ENCODE assay signal across 8 cellular contexts in the genomic region with DNA sequence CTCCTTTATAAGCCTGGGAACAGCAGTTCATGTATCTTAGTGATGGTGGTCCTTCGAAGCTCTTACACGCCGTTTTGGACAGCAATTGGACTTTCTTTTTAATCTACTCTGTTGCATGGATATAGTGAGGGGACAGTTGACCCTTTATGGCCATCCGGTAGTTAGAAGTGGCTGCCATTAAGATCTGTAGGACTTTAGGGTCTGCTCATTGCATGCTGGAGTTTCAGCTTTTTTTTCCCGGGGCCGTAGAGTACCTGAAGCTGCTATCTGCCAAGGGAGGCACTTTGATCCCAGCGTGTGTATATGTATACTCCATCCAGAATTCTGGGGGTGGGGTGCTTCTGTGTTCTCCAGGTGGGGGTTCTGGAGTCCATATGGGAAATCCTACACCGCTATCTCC. TPM values are rescaled to one million over a fixed set of nuclear protein-coding genes. Genes with fewer than 3 reads are reported as not detected.
A peak's percentile ranks its signal among the peaks of the same experiment; 100 is the strongest.
DNase-seq lines count a peak whose midpoint lies in the region; ATAC-seq, FAIRE-seq and TF ChIP-seq lines count a peak whose summit lies in the region.

No MANE protein-coding gene starts in this region.

- H3K27ac Mint-ChIP-seq in activated CD8-positive, alpha-beta T cell treated with anti-CD3 and anti-CD28 coated beads, Interleukin-2, amount 10 ng/mL, durations not matched to agents 7 days and 5 days: no peak overlapping the region

- H3K4me1 ChIP-seq in HUES48 (ENCODE audit: control insufficient read depth, insufficient read depth, low read length): peaks cover 25% of the 10 kb centered on the region
- H3K4me1 ChIP-seq in endocrine pancreas (ENCODE audit: control insufficient read depth, insufficient read depth, low read length): peaks cover 3% of the 10 kb centered on the region
- peaks cover 18 to 30% of the 10 kb centered on the region in 2 donors for H3K4me1 ChIP-seq in muscle layer of duodenum (ENCODE audit: control insufficient read depth in 1 of 2, insufficient read depth in 2 of 2, low read length in 2 of 2)
- H3K4me1 ChIP-seq in left lung: peaks cover 23 to 54% of the 10 kb centered on the region in 2 donors

- H3K4me1 Mint-ChIP-seq in activated CD8-positive, alpha-beta T cell treated with anti-CD3 and anti-CD28 coated beads, Interleukin-2, amount 10 ng/mL, durations not matched to agents 7 days and 5 days (ENCODE audit: low read depth): peaks cover 4% of the 10 kb centered on the region

- POLR2A ChIA-PET in activated CD8-positive, alpha-beta T cell treated with anti-CD3 and anti-CD28 coated beads, Interleukin-2, amount 10 ng/mL, durations not matched to agents 7 days and 5 days (lab: Charles Lee): interaction anchor here (0.9 to 1.4 kb wide), 3 partner anchors 14 to 73 kb away, joined by 3 to 4 read pairs (median 4); a partner anchor contains a TSS

- no peak overlapping the region for H3K9ac ChIP-seq in HUES48 (ENCODE audit: low read depth, low read length)
- H3K9ac ChIP-seq in endocrine pancreas (ENCODE audit: control insufficient read depth, insufficient read depth, low read length): peak overlapping the region; percentile 1

- CTCF ChIA-PET in activated CD8-positive, alpha-beta T cell treated with anti-CD3 and anti-CD28 coated beads, Interleukin-2, amount 10 ng/mL, durations not matched to agents 7 days and 5 days (lab: Charles Lee): interaction anchor here (0.6 to 14.5 kb wide), 5 partner anchors 11 to 182 kb away, joined by 3 to 201 read pairs (median 7); a partner anchor contains a TSS

- H3K9me3 Mint-ChIP-seq in activated CD8-positive, alpha-beta T cell treated with anti-CD3 and anti-CD28 coated beads, Interleukin-2, amount 10 ng/mL, durations not matched to agents 7 days and 5 days (ENCODE audit: insufficient read depth): no peaks in the 10 kb centered on the region

- H3K36me3 ChIP-seq in HUES48 (ENCODE audit: control insufficient read depth, insufficient read depth, low read length): peaks cover 10% of the 10 kb centered on the region; the same call in 1 of the 2 replicates
- H3K36me3 ChIP-seq in endocrine pancreas (ENCODE audit: control insufficient read depth, insufficient read depth, low read length): no peaks in the 10 kb centered on the region
- peaks cover 3 to 21% of the 10 kb centered on the region in 2 donors for H3K36me3 ChIP-seq in muscle layer of duodenum (ENCODE audit: control insufficient read depth in 1 of 2, insufficient read depth in 2 of 2, low read length in 2 of 2)
- H3K36me3 ChIP-seq in left lung: peaks cover 0 to 30% of the 10 kb centered on the region in 2 donors

- ATAC-seq in left lung (no peak), HG03432 (IDR thresholded peaks at IDR 0.05; ENCODE audit: unreplicated experiment) (no peak)
- no peak for ATAC-seq in activated CD8-positive, alpha-beta T cell treated with anti-CD3 and anti-CD28 coated beads, Interleukin-2, amount 10 ng/mL, durations not matched to agents 7 days and 5 days

- no peak overlapping the region for H3K27ac ChIP-seq in HUES48 (ENCODE audit: low read depth, low read length)
- H3K27ac ChIP-seq in muscle layer of duodenum (ENCODE audit: low read length): peak overlapping the region; percentile 100
- H3K27ac ChIP-seq in left lung: peak overlapping the region in 1 of 2 donors; percentile 99

- no peak overlapping the region for H3K4me3 Mint-ChIP-seq in activated CD8-positive, alpha-beta T cell treated with anti-CD3 and anti-CD28 coated beads, Interleukin-2, amount 10 ng/mL, durations not matched to agents 7 days and 5 days

- peaks cover 18% of the 10 kb centered on the region for H3K36me3 Mint-ChIP-seq in activated CD8-positive, alpha-beta T cell treated with anti-CD3 and anti-CD28 coated beads, Interleukin-2, amount 10 ng/mL, durations not matched to agents 7 days and 5 days (ENCODE audit: low read depth)

- H3K9me3 ChIP-seq in HUES48 (ENCODE audit: control insufficient read depth, insufficient read depth, low read length): no peaks in the 10 kb centered on the region
- H3K9me3 ChIP-seq in endocrine pancreas (ENCODE audit: control insufficient read depth, low read length): no peaks in the 10 kb centered on the region
- no peaks in the 10 kb centered on the region for H3K9me3 ChIP-seq in muscle layer of duodenum (ENCODE audit: control insufficient read depth in 1 of 2, low read length in 2 of 2)
- H3K9me3 ChIP-seq in left lung: no peaks in the 10 kb centered on the region

- H3K27me3 ChIP-seq in HUES48 (ENCODE audit: control insufficient read depth, insufficient read depth, low read length) (peaks cover 29% of the 10 kb centered on the region), endocrine pancreas (ENCODE audit: control insufficient read depth, insufficient read depth, low read length) (no peaks in the 10 kb centered on the region), muscle layer of duodenum (ENCODE audit: low read depth, low read length) (no peaks in the 10 kb centered on the region), left lung (no peaks in the 10 kb centered on the region)

- no peak for FAIRE-seq in HTR-8/SVneo (lab: Jason Lieb, UNC)

- H3K27me3 Mint-ChIP-seq in activated CD8-positive, alpha-beta T cell treated with anti-CD3 and anti-CD28 coated beads, Interleukin-2, amount 10 ng/mL, durations not matched to agents 7 days and 5 days (ENCODE audit: low read depth): no peaks in the 10 kb centered on the region

- DNase-seq in AG09309 (ENCODE audit: low read depth) (no peak), left lung (no peak), HTR-8/SVneo (ENCODE audit: insufficient read length, low spot score) (no peak)
- DNase-seq in activated CD8-positive, alpha-beta T cell treated with anti-CD3 and anti-CD28 coated beads, Interleukin-2, amount 10 ng/mL, durations not matched to agents 7 days and 5 days: no peak

- H3K4me3 ChIP-seq in AG09309 (ENCODE audit: control insufficient read depth, low read depth, low read length): peak overlapping the region; percentile 83
- H3K4me3 ChIP-seq in HUES48 (ENCODE audit: low read depth, low read length): peak overlapping the region; percentile 92
- H3K4me3 ChIP-seq in endocrine pancreas (ENCODE audit: control insufficient read depth, insufficient read depth, low read length): no peak overlapping the region
- peak overlapping the region; percentile 90 to 97 for H3K4me3 ChIP-seq in muscle layer of duodenum (ENCODE audit: low read depth in 1 of 2, low read length in 2 of 2)
- peak overlapping the region in 1 of 2 donors; percentile 69 for H3K4me3 ChIP-seq in left lung

- no peak for TF ChIP-seq CTCF in AG09309 (IDR thresholded peaks at IDR 0.05; ENCODE audit: control insufficient read depth, insufficient read depth, low read depth, low read length, missing control alignments)
- no peak for TF ChIP-seq CTCF in left lung (IDR thresholded peaks at IDR 0.05)

- intact Hi-C loops in left lung (cut with DNase I): no loop called here

RNA-seq across cellular contexts. Expression of a gene that starts 1.2 kb away (rescaled TPM):
- 10 to 100 TPM in 1 of 2 donors, 1 to 10 TPM in 1; 9.8 to 12.3 TPM for total RNA-seq in left lung
- 10 to 100 TPM in 1 of 2 experiments, 1 to 10 TPM in 1; 9.8 to 11.2 TPM for total RNA-seq in activated CD8-positive, alpha-beta T cell treated with anti-CD3 and anti-CD28 coated beads, Interleukin-2, amount 10 ng/mL, durations not matched to agents 7 days and 5 days

RNA-seq across cellular contexts. Expression of a gene that starts 1.7 kb away (rescaled TPM):
- 10 to 100 TPM; 60.5 to 72.6 TPM for total RNA-seq in left lung
- 10 to 100 TPM; 92.7 to 93.1 TPM for total RNA-seq in activated CD8-positive, alpha-beta T cell treated with anti-CD3 and anti-CD28 coated beads, Interleukin-2, amount 10 ng/mL, durations not matched to agents 7 days and 5 days

RNA-seq across cellular contexts. Expression of a gene that starts 4.2 kb away (rescaled TPM):
- 1 to 10 TPM; 5.7 to 6.5 TPM for total RNA-seq in left lung
- 1 to 10 TPM in 1 of 2 experiments, under 1 TPM in 1; 0.87 to 1.2 TPM for total RNA-seq in activated CD8-positive, alpha-beta T cell treated with anti-CD3 and anti-CD28 coated beads, Interleukin-2, amount 10 ng/mL, durations not matched to agents 7 days and 5 days

RNA-seq across cellular contexts. Expression of a gene that starts 25.0 kb away (rescaled TPM):
- total RNA-seq in left lung: 10 to 100 TPM; 37.6 to 49.2 TPM
- 10 to 100 TPM; 12.4 to 12.6 TPM for total RNA-seq in activated CD8-positive, alpha-beta T cell treated with anti-CD3 and anti-CD28 coated beads, Interleukin-2, amount 10 ng/mL, durations not matched to agents 7 days and 5 days

RNA-seq across cellular contexts. Expression of a gene that starts 29.6 kb away (rescaled TPM):
- total RNA-seq in left lung: 100 to 1,000 TPM in 1 of 2 donors, 10 to 100 TPM in 1; 95.3 to 118 TPM
- total RNA-seq in activated CD8-positive, alpha-beta T cell treated with anti-CD3 and anti-CD28 coated beads, Interleukin-2, amount 10 ng/mL, durations not matched to agents 7 days and 5 days: 100 to 1,000 TPM; 125 to 129 TPM
